ENCODE assay signal across 8 cellular contexts in the genomic region with DNA sequence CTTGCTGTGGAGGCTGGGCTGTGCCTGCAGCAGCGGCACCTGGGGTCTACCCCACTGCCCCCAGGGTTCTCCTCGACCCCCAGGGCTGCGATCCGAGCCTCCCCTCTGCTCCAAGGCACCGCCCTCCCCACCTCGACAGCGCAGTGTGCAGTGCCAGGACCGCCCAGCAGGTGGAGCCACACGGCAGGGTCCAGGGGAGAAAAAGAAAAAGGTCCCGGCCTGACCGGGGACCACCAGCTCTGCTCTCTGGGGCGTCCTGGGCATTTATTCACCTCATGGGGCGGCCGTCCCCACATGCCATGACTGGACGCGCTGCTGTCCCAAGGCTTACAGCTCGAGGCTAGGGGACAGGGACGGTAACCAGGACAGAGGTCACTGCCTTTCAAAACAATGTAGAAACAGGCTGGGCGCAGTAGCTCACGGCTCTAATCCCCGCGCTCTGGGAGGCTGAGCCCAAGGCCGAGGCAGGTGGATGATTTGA. TPM values are rescaled to one million over a fixed set of nuclear protein-coding genes. Genes with fewer than 3 reads are reported as not detected.
DNase-seq lines count a peak whose midpoint lies in the region; ATAC-seq and TF ChIP-seq lines count a peak whose summit lies in the region.

No MANE protein-coding gene starts in this region.

- peaks cover 11 to 64% (median 23%) of the 10 kb centered on the region in 4 donors for H3K4me1 Mint-ChIP-seq in CD4-positive, alpha-beta memory T cell

- no peak overlapping the region for H3K27ac Mint-ChIP-seq in CD4-positive, alpha-beta memory T cell

- BruUV-seq in IMR-90 (replicated peaks; lab: Mats Ljungman, UMichigan): no TSS peak

- peaks cover 97% of the 10 kb centered on the region for H4K20me1 ChIP-seq in IMR-90 (ENCODE audit: insufficient read depth, low read length)

- no peaks in the 10 kb centered on the region for H3K9me3 Mint-ChIP-seq in CD4-positive, alpha-beta memory T cell

- H2BK15ac ChIP-seq in IMR-90 (ENCODE audit: low read depth, low read length): no peak overlapping the region

- no peaks in the 10 kb centered on the region for H3K27me3 ChIP-seq in CD4-positive, alpha-beta memory T cell (ENCODE audit: insufficient read depth, low read length)
- H3K27me3 ChIP-seq in IMR-90 (ENCODE audit: control insufficient read depth, insufficient read depth, low read length) (no peaks in the 10 kb centered on the region), ovary (no peaks in the 10 kb centered on the region)

- CTCF ChIA-PET in CD4-positive, alpha-beta memory T cell (lab: Charles Lee; ENCODE audit: partially characterized antibody): interaction anchor here (0.7 to 7.8 kb wide), 10 partner anchors 9 to 554 kb away, joined by 3 to 77 read pairs (median 4); no protein-coding TSS in a partner anchor
- CTCF ChIA-PET in IMR-90 (lab: Yijun Ruan, JAX): interaction anchor here (0.6 to 3.9 kb wide), 3 partner anchors 12 to 13 kb away, joined by 3 to 17 read pairs (median 4); no protein-coding TSS in a partner anchor

- H3K36me3 Mint-ChIP-seq in CD4-positive, alpha-beta memory T cell: peaks cover 0 to 7% of the 10 kb centered on the region in 2 donors

- no peak overlapping the region for H3K14ac ChIP-seq in IMR-90 (replicated peaks; ENCODE audit: low read depth, low read length)

- H3K18ac ChIP-seq in IMR-90 (ENCODE audit: low read depth, low read length): no peak overlapping the region

- no peak for TF ChIP-seq POLR2A in IMR-90 (IDR thresholded peaks at IDR 0.05; ENCODE audit: low read depth, low read length)
- no peak for TF ChIP-seq POLR2A in erythroblast (IDR thresholded peaks at IDR 0.05; ENCODE audit: low read length)
- no peak for TF ChIP-seq POLR2A in ovary (IDR thresholded peaks at IDR 0.05)

- POLR2A ChIA-PET in CD4-positive, alpha-beta memory T cell (lab: Charles Lee; ENCODE audit: partially characterized antibody): interaction anchor here (0.9 kb wide), 1 partner anchor 420 kb away, joined by 3 read pairs; no protein-coding TSS in a partner anchor
- POLR2A ChIA-PET in IMR-90 (lab: Charles Lee; ENCODE audit: unreplicated experiment): no interaction called here

- ATAC-seq in IMR-90 (ENCODE audit: low read depth): peak; percentile 95

- dilution Hi-C loops in IMR-90 (cut with HindIII; ENCODE audit: low sequenced_read_pairs, unreplicated experiment): no loop called here

- H3K9ac ChIP-seq in IMR-90 (ENCODE audit: low read depth, low read length): no peak overlapping the region

- H2BK20ac ChIP-seq in IMR-90 (ENCODE audit: low read depth, low read length): no peak overlapping the region

- peak overlapping the region; percentile 62 for H2AK9ac ChIP-seq in IMR-90 (replicated peaks; ENCODE audit: low read depth, low read length, poor library complexity)

- H4K8ac ChIP-seq in IMR-90 (ENCODE audit: low read depth in 2 of 2, low read length in 2 of 2): no peak overlapping the region

- 25% methylated on average over 11 of the region's 23 CpGs; no CpG with 5 or more reads in 1 of the 2 experiments for WGBS in IMR-90 (ENCODE audit: extremely low coverage in 2 of 2, insufficient read length in 1 of 2), 2 experiments
- 24 to 40% (median 27%) methylated on average over 15 to 23 of the region's 23 CpGs for WGBS in ovary, 3 donors

- H3K9me1 ChIP-seq in IMR-90 (ENCODE audit: insufficient read depth, low read length): no peaks in the 10 kb centered on the region

- H4K91ac ChIP-seq in IMR-90 (ENCODE audit: insufficient read depth, low read depth, low read length): no peak overlapping the region

- peaks cover 18 to 82% of the 10 kb centered on the region in 2 experiments for H3K79me1 ChIP-seq in IMR-90 (ENCODE audit: low read depth in 1 of 2, low read length in 2 of 2)

- H2AK5ac ChIP-seq in IMR-90 (ENCODE audit: low read depth, low read length): peak overlapping the region; percentile 73; the same call in 1 of the 2 replicates

- H3K4me3 Mint-ChIP-seq in CD4-positive, alpha-beta memory T cell: no peak overlapping the region

- peak in 4 of 5 donors; percentile 46 to 64 (median 54) for DNase-seq in CD4-positive, alpha-beta memory T cell
- DNase-seq in IMR-90 (no peak), erythroblast (lab: John Stamatoyannopoulos, UW) (peak; percentile 79 to 86), ovary (peak in 1 of 5 donors; percentile 59), NCI-H510A treated with DMSO at 0.1 percent for 48 hours (lab: John Stamatoyannopoulos, UW) (no peak), NCI-H1694 (lab: John Stamatoyannopoulos, UW) (no peak), DMS114 treated with DMSO at 0.1 percent for 48 hours (lab: John Stamatoyannopoulos, UW; ENCODE audit: unreplicated experiment) (no peak)
- peak in 2 of 3 experiments; percentile 57 to 69 for DNase-seq in activated CD8-positive, alpha-beta memory T cell treated with anti-CD3 and anti-CD28 coated beads for 48 hours (ENCODE audit: low read depth in 2 of 3, low spot score in 2 of 3)

- no peak overlapping the region for H3K56ac ChIP-seq in IMR-90 (ENCODE audit: extremely low read depth, insufficient read depth, low read length)

- H2BK5ac ChIP-seq in IMR-90 (ENCODE audit: low read depth, low read length, poor library complexity, severe bottlenecking): no peak overlapping the region

- TF ChIP-seq CTCF in IMR-90 (conservative IDR thresholded peaks at IDR 0.05; ENCODE audit: low read depth, low read length) (peak; percentile 78), ovary (IDR thresholded peaks at IDR 0.05) (peak; percentile 16 to 45 (median 35))

- no peak overlapping the region for H3K4me3 ChIP-seq in CD4-positive, alpha-beta memory T cell (ENCODE audit: low read length in 2 of 2)
- H3K4me3 ChIP-seq in IMR-90 (ENCODE audit: insufficient read depth, low read depth, low read length) (no peak overlapping the region), ovary (no peak overlapping the region)

- no peak overlapping the region for H4K5ac ChIP-seq in IMR-90 (ENCODE audit: low read depth, low read length)

- H3K27ac ChIP-seq in CD4-positive, alpha-beta memory T cell (ENCODE audit: low read depth, low read length): no peak overlapping the region
- H3K27ac ChIP-seq in IMR-90 (ENCODE audit: insufficient read depth, low read length) (no peak overlapping the region), ovary (no peak overlapping the region)

- H2AFZ ChIP-seq in IMR-90 (replicated peaks; ENCODE audit: low read length, poor library complexity): peak overlapping the region; percentile 54

- H2BK120ac ChIP-seq in IMR-90 (ENCODE audit: low read depth, low read length): no peak overlapping the region

- TF ChIP-seq EP300 in ovary (IDR thresholded peaks at IDR 0.05): no peak

- TF ChIP-seq RAD21 in IMR-90 (IDR thresholded peaks at IDR 0.05; ENCODE audit: low read length): peak; percentile 54

- intact Hi-C loops in CD4-positive, alpha-beta memory T cell (cut with micrococcal nuclease): no loop called here
- intact Hi-C loops in IMR-90 (cut with micrococcal nuclease): no loop called here
- intact Hi-C loops in ovary (cut with DNase I): no loop called here

- H3K4me1 ChIP-seq in CD4-positive, alpha-beta memory T cell (ENCODE audit: insufficient read depth, low read length): peaks cover 37% of the 10 kb centered on the region
- no peaks in the 10 kb centered on the region for H3K4me1 ChIP-seq in IMR-90 (ENCODE audit: control insufficient read depth, insufficient read depth, low read length)
- H3K4me1 ChIP-seq in ovary (ENCODE audit: insufficient read depth): peaks cover 27% of the 10 kb centered on the region

- no peaks in the 10 kb centered on the region for H3K27me3 Mint-ChIP-seq in CD4-positive, alpha-beta memory T cell

- in situ Hi-C loops in IMR-90 (cut with MboI; ENCODE audit: low sequenced_read_pairs): no loop called here

- no peak overlapping the region for H3K23ac ChIP-seq in IMR-90 (ENCODE audit: low read depth, low read length)

- H3K9me3 ChIP-seq in CD4-positive, alpha-beta memory T cell (ENCODE audit: control insufficient read depth in 1 of 2, low read length in 2 of 2): no peaks in the 10 kb centered on the region
- H3K9me3 ChIP-seq in IMR-90 (ENCODE audit: control insufficient read depth, insufficient read depth, low read length) (no peaks in the 10 kb centered on the region), ovary (no peaks in the 10 kb centered on the region)

- no peaks in the 10 kb centered on the region for H3K36me3 ChIP-seq in CD4-positive, alpha-beta memory T cell (ENCODE audit: insufficient read depth, low read length)
- H3K36me3 ChIP-seq in IMR-90 (ENCODE audit: control insufficient read depth, insufficient read depth, low read length) (peaks cover 3% of the 10 kb centered on the region), ovary (no peaks in the 10 kb centered on the region)

- no peak overlapping the region for H3K4ac ChIP-seq in IMR-90 (ENCODE audit: low read depth, low read length)

- H3K4me2 ChIP-seq in IMR-90 (ENCODE audit: low read depth, low read length): no peak overlapping the region

RNA-seq across cellular contexts. Expression of a gene that starts 10.6 kb away (rescaled TPM):
- 10 to 100 TPM; 57.1 to 57.3 TPM for total RNA-seq in CD4-positive, alpha-beta memory T cell
- polyA plus RNA-seq in CD4-positive, alpha-beta memory T cell: 10 to 100 TPM in 1 of 2 donors, 1 to 10 TPM in 1; 1.5 to 11.9 TPM
- total RNA-seq in IMR-90 (2012; rRNA removed): 1.4 and 2.5 TPM in 2 replicates
- 39.2 and 63.7 TPM in 2 replicates for polyA plus RNA-seq in IMR-90 (2012; rRNA removed)
- 13.1 and 26.8 TPM in 2 replicates for polyA plus RNA-seq in IMR-90 (2012; cell fraction: cytosol; rRNA removed)
- polyA plus RNA-seq in IMR-90 (2012; cell fraction: nucleus; rRNA removed; ENCODE audit: low replicate concordance): 185 and 1,091 TPM in 2 replicates
- total RNA-seq in ovary: 10 to 100 TPM; 14.9 to 46.7 (median 30.4) TPM
- polyA plus RNA-seq in ovary: 10 to 100 TPM in 1 of 2 donors, 1 to 10 TPM in 1; 4.8 to 21.5 TPM

RNA-seq across cellular contexts. Expression of a gene that starts 25.6 kb away (rescaled TPM):
- total RNA-seq in CD4-positive, alpha-beta memory T cell: 1 to 10 TPM; 4.9 to 5.5 TPM
- 1 to 10 TPM in 1 of 2 donors, under 1 TPM in 1; 0.73 to 2.3 TPM for polyA plus RNA-seq in CD4-positive, alpha-beta memory T cell
- total RNA-seq in IMR-90 (2012; rRNA removed) (1.4 and 1.6 TPM in 2 replicates), ovary (1 to 10 TPM in 5 of 7 donors, under 1 TPM in 2; 0.72 to 3.2 (median 2.1) TPM)
- polyA plus RNA-seq in IMR-90 (2012; rRNA removed) (8.1 and 9.0 TPM in 2 replicates), ovary (1 to 10 TPM in 1 of 2 donors, under 1 TPM in 1; 0.91 to 1.5 TPM)
- polyA plus RNA-seq in IMR-90 (2012; cell fraction: cytosol; rRNA removed): 3.2 and 5.2 TPM in 2 replicates
- polyA plus RNA-seq in IMR-90 (2012; cell fraction: nucleus; rRNA removed; ENCODE audit: low replicate concordance): 28.0 and 38.9 TPM in 2 replicates

RNA-seq across cellular contexts. Expression of a gene that starts 25.7 kb away (rescaled TPM):
- total RNA-seq in CD4-positive, alpha-beta memory T cell: 10 to 100 TPM; 17.9 to 19.3 TPM
- 1 to 10 TPM in 1 of 2 donors, under 1 TPM in 1; 0.39 to 1.3 TPM for polyA plus RNA-seq in CD4-positive, alpha-beta memory T cell
- total RNA-seq in IMR-90 (2012; rRNA removed) (0.90 and 1.7 TPM in 2 replicates), ovary (10 to 100 TPM in 6 of 7 donors, 1 to 10 TPM in 1; 4.2 to 26.6 (median 14.4) TPM)
- polyA plus RNA-seq in IMR-90 (2012; rRNA removed) (13.1 and 31.4 TPM in 2 replicates), ovary (1 to 10 TPM in 1 of 2 donors, under 1 TPM in 1; 0.63 to 5.4 TPM)
- 14.5 and 19.8 TPM in 2 replicates for polyA plus RNA-seq in IMR-90 (2012; cell fraction: cytosol; rRNA removed)
- polyA plus RNA-seq in IMR-90 (2012; cell fraction: nucleus; rRNA removed; ENCODE audit: low replicate concordance): 18.0 and 29.0 TPM in 2 replicates

RNA-seq across cellular contexts. Expression of a gene that starts 47.6 kb away (rescaled TPM):
- 100 to 1,000 TPM; 106 to 109 TPM for total RNA-seq in CD4-positive, alpha-beta memory T cell
- polyA plus RNA-seq in CD4-positive, alpha-beta memory T cell: 100 to 1,000 TPM; 138 to 204 TPM
- total RNA-seq in IMR-90 (2012; rRNA removed): 31.9 and 37.8 TPM in 2 replicates
- 76.2 and 111 TPM in 2 replicates for polyA plus RNA-seq in IMR-90 (2012; rRNA removed)
- polyA plus RNA-seq in IMR-90 (2012; cell fraction: cytosol; rRNA removed): 52.5 and 129 TPM in 2 replicates
- 86.9 and 244 TPM in 2 replicates for polyA plus RNA-seq in IMR-90 (2012; cell fraction: nucleus; rRNA removed; ENCODE audit: low replicate concordance)
- 10 to 100 TPM; 54.2 to 87.3 (median 65.4) TPM for total RNA-seq in ovary
- polyA plus RNA-seq in ovary: 10 to 100 TPM in 1 of 2 donors, under 1 TPM in 1; 0.57 to 65.6 TPM

Comparison
In these comparisons a context has a peak if more than half of its experiments do, and no peak if none do; other contexts are left out.
1. DNase-seq: peak in CD4-positive, alpha-beta memory T cell (4 of 5), activated CD8-positive, alpha-beta memory T cell treated with anti-CD3 and anti-CD28 coated beads for 48 hours (2 of 3) and erythroblast (2 of 2); none in IMR-90 (single experiment), NCI-H510A treated with DMSO at 0.1 percent for 48 hours (single experiment), NCI-H1694 (single experiment) and DMS114 treated with DMSO at 0.1 percent for 48 hours (single experiment).